In the genomic region with DNA sequence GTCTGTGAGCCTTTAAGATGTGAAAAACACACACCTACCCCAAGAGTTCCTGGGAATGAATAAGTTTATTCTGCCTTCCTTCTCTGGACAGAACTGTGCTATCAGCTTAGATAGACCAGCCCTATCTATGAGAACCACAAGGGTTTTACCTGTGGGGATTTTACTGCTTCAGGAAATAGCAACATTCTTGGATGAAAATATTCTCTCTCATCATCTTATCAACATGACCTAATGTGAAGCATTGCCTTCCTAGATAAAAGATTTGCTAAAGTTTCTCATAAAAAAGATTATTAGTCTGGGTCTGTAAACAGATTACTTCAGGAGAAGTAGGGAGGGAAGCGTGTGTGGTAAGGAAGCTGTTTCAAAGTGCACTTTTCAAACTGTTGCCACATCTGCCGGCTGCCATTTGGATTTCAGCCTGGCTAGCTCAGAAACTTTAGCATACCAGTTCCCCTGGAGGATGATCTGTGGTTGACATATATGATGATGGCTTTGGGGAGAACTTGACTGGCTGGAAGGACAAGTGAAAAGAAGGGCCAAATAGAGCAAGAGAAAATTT, we compare ENCODE assay signal across 15 cellular contexts. TPM values are rescaled to one million over a fixed set of nuclear protein-coding genes. Genes with fewer than 3 reads are reported as not detected.
DNase-seq lines count a peak whose midpoint lies in the region; ATAC-seq, FAIRE-seq and TF ChIP-seq lines count a peak whose summit lies in the region.
"Had no signal": no experiment of that assay in that cellular context is flagged by ENCODE, and none has a peak within 500 bp of the region (broad histone marks: within the 10 kb centered on the region; RNA-seq: fewer than 3 reads in every experiment).

A gene (minus strand): TSS at position 120 of the 559 bp plus-strand sequence. CDS start 220 bp downstream, outside the sequence.

- H3K9me3 ChIP-seq in A549 = no peaks in the 10 kb centered on the region
- H3K9me3 ChIP-seq in IMR-90 (ENCODE audit: control insufficient read depth, insufficient read depth, low read length) = no peaks in the 10 kb centered on the region
- no peaks in the 10 kb centered on the region for H3K9me3 ChIP-seq in smooth muscle cell (replicated peaks; ENCODE audit: low read depth)

- H2BK5ac ChIP-seq in IMR-90 (ENCODE audit: low read depth, low read length, poor library complexity, severe bottlenecking) = no peak within 1 kb of the TSS

- H4K91ac ChIP-seq in IMR-90 (ENCODE audit: insufficient read depth, low read depth, low read length) = no peak within 1 kb of the TSS

- no peak within 1 kb of the TSS for H2AFZ ChIP-seq in IMR-90 (replicated peaks; ENCODE audit: low read length, poor library complexity)
- H2AFZ ChIP-seq in smooth muscle cell (ENCODE audit: low read depth) = no peak within 1 kb of the TSS

- no peaks in the 10 kb centered on the region for H3F3A ChIP-seq in smooth muscle cell (ENCODE audit: low read depth)

- H3K9ac ChIP-seq in IMR-90 (ENCODE audit: low read depth, low read length) (no peak within 1 kb of the TSS), smooth muscle cell (ENCODE audit: low read depth) (no peak within 1 kb of the TSS)

- peak in 1 of 2 experiments; percentile 33; a peak in 2 of 6 replicates for ATAC-seq in A549
- ATAC-seq in IMR-90 (ENCODE audit: low read depth) = no peak; the same call in 1 of the 2 replicates
- no peak for ATAC-seq in sciatic nerve

- no peak within 1 kb of the TSS for H2AK5ac ChIP-seq in IMR-90 (ENCODE audit: low read depth, low read length)

- no peak within 1 kb of the TSS for H3K14ac ChIP-seq in IMR-90 (replicated peaks; ENCODE audit: low read depth, low read length)

- no peak within 1 kb of the TSS for H2BK120ac ChIP-seq in IMR-90 (ENCODE audit: low read depth, low read length)

- peak within 1 kb of the TSS; percentile 78; the same call in 1 of the 2 replicates for H3K18ac ChIP-seq in IMR-90 (ENCODE audit: low read depth, low read length)

- no peak within 1 kb of the TSS for H2BK15ac ChIP-seq in IMR-90 (ENCODE audit: low read depth, low read length)

- in situ Hi-C loops in IMR-90 (cut with MboI; ENCODE audit: low sequenced_read_pairs) = no loop called here

- H3K23ac ChIP-seq in IMR-90 (ENCODE audit: low read depth, low read length) = no peak within 1 kb of the TSS

- CTCF ChIA-PET in A549 (lab: Yijun Ruan, JAX) = no interaction called here
- CTCF ChIA-PET in IMR-90 (lab: Yijun Ruan, JAX) = no interaction called here

- POLR2A ChIA-PET in A549 (lab: Yijun Ruan, JAX) = no interaction called here
- POLR2A ChIA-PET in IMR-90 (lab: Charles Lee; ENCODE audit: unreplicated experiment) = no interaction called here

- H3K4me2 ChIP-seq in A549 (0 out of 3 replicates have a peak within 1 kb of the TSS, but pooled peaks have one; percentile 15), IMR-90 (ENCODE audit: low read depth, low read length) (no peak within 1 kb of the TSS), smooth muscle cell (no peak within 1 kb of the TSS)

- no peak for TF ChIP-seq EP300 in A549 (IDR thresholded peaks at IDR 0.05)

- intact Hi-C loops in IMR-90 (cut with micrococcal nuclease) (no loop called here), sciatic nerve (cut with DNase I) (no loop called here)

- no TSS peak for BruUV-seq in IMR-90 (replicated peaks; lab: Mats Ljungman, UMichigan)

- H3K36me3 ChIP-seq in IMR-90 (ENCODE audit: control insufficient read depth, insufficient read depth, low read length) = no peaks in the 10 kb centered on the region
- H3K36me3 ChIP-seq in smooth muscle cell (ENCODE audit: low read depth) = no peaks in the 10 kb centered on the region

- H4K20me1 ChIP-seq in IMR-90 (ENCODE audit: insufficient read depth, low read length) = no peaks in the 10 kb centered on the region
- H4K20me1 ChIP-seq in smooth muscle cell (ENCODE audit: low read depth) = no peaks in the 10 kb centered on the region

- H3K4ac ChIP-seq in IMR-90 (ENCODE audit: low read depth, low read length) = peak within 1 kb of the TSS; percentile 5; the same call in 1 of the 2 replicates

- 0 out of 2 replicates have a peak within 1 kb of the TSS, but pooled peaks have one; percentile 65 for H2BK20ac ChIP-seq in IMR-90 (ENCODE audit: low read depth, low read length)

- H4K5ac ChIP-seq in IMR-90 (ENCODE audit: low read depth, low read length) = no peak within 1 kb of the TSS

- H3K79me2 ChIP-seq in smooth muscle cell (ENCODE audit: low read depth) = no peaks in the 10 kb centered on the region

- H3K27me3 ChIP-seq in IMR-90 (ENCODE audit: control insufficient read depth, insufficient read depth, low read length) = peaks cover 2% of the 10 kb centered on the region
- no peaks in the 10 kb centered on the region for H3K27me3 ChIP-seq in smooth muscle cell (ENCODE audit: low read depth)

- H3K4me1 ChIP-seq in A549 = peaks cover 19% of the 10 kb centered on the region
- H3K4me1 ChIP-seq in IMR-90 (ENCODE audit: control insufficient read depth, insufficient read depth, low read length) = peaks cover 2% of the 10 kb centered on the region; the same call in 1 of the 2 replicates
- H3K4me1 ChIP-seq in smooth muscle cell (ENCODE audit: low read depth) = no peaks in the 10 kb centered on the region

- no peak within 1 kb of the TSS for H3K56ac ChIP-seq in IMR-90 (ENCODE audit: extremely low read depth, insufficient read depth, low read length)

- TF ChIP-seq CTCF in A549 (IDR thresholded peaks at IDR 0.05) (no peak), IMR-90 (conservative IDR thresholded peaks at IDR 0.05; ENCODE audit: low read depth, low read length) (no peak), smooth muscle cell (IDR thresholded peaks at IDR 0.05; ENCODE audit: borderline replicate concordance, insufficient read depth, poor library complexity, severe bottlenecking) (no peak)

- no peak for TF ChIP-seq RAD21 in A549 (conservative IDR thresholded peaks at IDR 0.05 in 1 of 2, IDR thresholded peaks at IDR 0.05 in 1 of 2)
- no peak for TF ChIP-seq RAD21 in IMR-90 (IDR thresholded peaks at IDR 0.05; ENCODE audit: low read length)

- TF ChIP-seq POLR2A in A549 (IDR thresholded peaks at IDR 0.05; ENCODE audit: low read length) = no peak
- no peak for TF ChIP-seq POLR2A in IMR-90 (IDR thresholded peaks at IDR 0.05; ENCODE audit: low read depth, low read length)

- H3K4me3 ChIP-seq in A549 = no peak within 1 kb of the TSS
- H3K4me3 ChIP-seq in IMR-90 (ENCODE audit: insufficient read depth, low read depth, low read length) = no peak within 1 kb of the TSS
- H3K4me3 ChIP-seq in smooth muscle cell = no peak within 1 kb of the TSS
- H3K4me3 ChIP-seq: SK-N-MC had no signal

- 18% methylated on average over 2 of the region's 2 CpGs for WGBS in A549 (ENCODE audit: missing lambda C conversion rate)
- WGBS in IMR-90 (ENCODE audit: extremely low coverage in 2 of 2, insufficient read length in 1 of 2), 2 experiments = no CpG with 5 or more reads among the region's 2 CpGs
- 52% methylated on average over 2 of the region's 2 CpGs for WGBS in smooth muscle cell (ENCODE audit: low lambda C conversion rate)

- DNase-seq in A549 (ENCODE audit: low read depth in 1 of 2, low spot score in 1 of 2) (peak in 1 of 2 experiments; percentile 19), IMR-90 (peak; percentile 13), amniotic epithelial cell (ENCODE audit: low read depth) (peak; percentile 56), iris pigment epithelial cell (ENCODE audit: low read depth) (peak; percentile 17), smooth muscle cell (lab: John Stamatoyannopoulos, UW; ENCODE audit: unreplicated experiment) (no peak), DMS79 treated with DMSO at 0.1 percent for 48 hours (lab: John Stamatoyannopoulos, UW) (no peak), sciatic nerve (ENCODE audit: low spot score) (no peak)
- DNase-seq: GF-D8, H9, NCI-H1048, NCI-H446, NCI-H774 had no signal

- no peak within 1 kb of the TSS; a peak in 1 of 6 replicates for H3K27ac ChIP-seq in A549
- no peak within 1 kb of the TSS for H3K27ac ChIP-seq in IMR-90 (ENCODE audit: insufficient read depth, low read length)
- no peak within 1 kb of the TSS for H3K27ac ChIP-seq in smooth muscle cell (ENCODE audit: low read depth)
- H3K27ac ChIP-seq: SK-N-MC had no signal

- dilution Hi-C loops in IMR-90 (cut with HindIII; ENCODE audit: low sequenced_read_pairs, unreplicated experiment) = no loop called here

- H3K79me1 ChIP-seq in IMR-90 (ENCODE audit: low read depth in 1 of 2, low read length in 2 of 2) = no peaks in the 10 kb centered on the region

- H4K8ac ChIP-seq in IMR-90 (ENCODE audit: low read depth in 2 of 2, low read length in 2 of 2) = no peak within 1 kb of the TSS

- no peak within 1 kb of the TSS for H2AK9ac ChIP-seq in IMR-90 (replicated peaks; ENCODE audit: low read depth, low read length, poor library complexity)

- H3K9me1 ChIP-seq in IMR-90 (ENCODE audit: insufficient read depth, low read length) = peaks cover 3% of the 10 kb centered on the region; the same call in 1 of the 2 replicates

- FAIRE-seq in A549 (lab: Jason Lieb, UNC) = peak; percentile 18

TF ChIP-seq in A549, 52 proteins besides CTCF, POLR2A, EP300 and RAD21 (continues in another document):
- TF ChIP-seq ESRRA (IDR thresholded peaks at IDR 0.05; ENCODE audit: borderline replicate concordance, low read length) = no peak
- no peak for TF ChIP-seq MYC (IDR thresholded peaks at IDR 0.05; ENCODE audit: borderline replicate concordance, low read length)
- no peak for TF ChIP-seq TP53 (CRISPR knock-in tag; IDR thresholded peaks at IDR 0.05)
- TF ChIP-seq NFE2L2 (conservative IDR thresholded peaks at IDR 0.05; ENCODE audit: low read length) = no peak
- no peak for TF ChIP-seq EHMT2 (IDR thresholded peaks at IDR 0.05; ENCODE audit: low read depth)
- TF ChIP-seq SREBF2 (IDR thresholded peaks at IDR 0.05) = no peak

TF ChIP-seq in IMR-90, 13 proteins besides CTCF, POLR2A, EP300 and RAD21:
- TF ChIP-seq NFE2L2 (IDR thresholded peaks at IDR 0.05; ENCODE audit: low read depth, low read length) = no peak
- 0 out of 2 replicates have a peak, but pooled peaks have one; percentile 8 for TF ChIP-seq CEBPB (IDR thresholded peaks at IDR 0.05; ENCODE audit: low read depth, low read length)
TF ChIP-seq in IMR-90: peak in this region for 1.

RNA-seq across cellular contexts. Expression of the gene that starts here (rescaled TPM):
- polyA plus RNA-seq in A549 (2011; rRNA removed) = 1.4 and 2.4 TPM in 2 replicates
- polyA plus RNA-seq in A549 (2012; cell fraction: cytosol; rRNA removed) = 0.03 TPM in 2 replicates
- polyA plus RNA-seq in A549 (2012; cell fraction: nucleus; rRNA removed) = 0.04 TPM in 1 of 2 replicates, not detected in the other
- polyA plus RNA-seq in A549 (2017; fragmentation: RNase III; extraction: RNeasy Plus Mini Kit Qiagen cat#74134 plus additional on column Dnase treatment) = 0.07 TPM in 1 of 3 replicates, not detected in the others
- polyA minus RNA-seq in A549 (2011; rRNA and poly(A)+ RNA removed) = 1.7 and 3.9 TPM in 2 replicates
- not detected in 2 replicates for total RNA-seq in IMR-90 (2012; rRNA removed)
- polyA plus RNA-seq in IMR-90 (2012; rRNA removed) = 0.04 TPM in 1 of 2 replicates, not detected in the other
- not detected in 2 replicates for polyA plus RNA-seq in IMR-90 (2012; cell fraction: cytosol; rRNA removed)
- polyA plus RNA-seq in IMR-90 (2012; cell fraction: nucleus; rRNA removed; ENCODE audit: low replicate concordance) = 0.05 TPM in 1 of 2 replicates, not detected in the other
- not detected in 2 replicates for total RNA-seq in smooth muscle cell
- 0.35 TPM in 1 of 2 replicates, not detected in the other for polyA plus RNA-seq in smooth muscle cell
- total RNA-seq in sciatic nerve = not detected
- total RNA-seq: A673, H9, M059J had no signal

Comparison
In these comparisons a context has a peak if more than half of its experiments do, and no peak if none do; other contexts are left out.
1. Peak in DNase-seq in IMR-90; RNA of the gene not detected or under 1 TPM.
2. DNase-seq: peak in amniotic epithelial cell (single experiment) and iris pigment epithelial cell (single experiment); none in smooth muscle cell (single experiment), DMS79 treated with DMSO at 0.1 percent for 48 hours (single experiment) and sciatic nerve (single experiment).